In the genomic region with DNA sequence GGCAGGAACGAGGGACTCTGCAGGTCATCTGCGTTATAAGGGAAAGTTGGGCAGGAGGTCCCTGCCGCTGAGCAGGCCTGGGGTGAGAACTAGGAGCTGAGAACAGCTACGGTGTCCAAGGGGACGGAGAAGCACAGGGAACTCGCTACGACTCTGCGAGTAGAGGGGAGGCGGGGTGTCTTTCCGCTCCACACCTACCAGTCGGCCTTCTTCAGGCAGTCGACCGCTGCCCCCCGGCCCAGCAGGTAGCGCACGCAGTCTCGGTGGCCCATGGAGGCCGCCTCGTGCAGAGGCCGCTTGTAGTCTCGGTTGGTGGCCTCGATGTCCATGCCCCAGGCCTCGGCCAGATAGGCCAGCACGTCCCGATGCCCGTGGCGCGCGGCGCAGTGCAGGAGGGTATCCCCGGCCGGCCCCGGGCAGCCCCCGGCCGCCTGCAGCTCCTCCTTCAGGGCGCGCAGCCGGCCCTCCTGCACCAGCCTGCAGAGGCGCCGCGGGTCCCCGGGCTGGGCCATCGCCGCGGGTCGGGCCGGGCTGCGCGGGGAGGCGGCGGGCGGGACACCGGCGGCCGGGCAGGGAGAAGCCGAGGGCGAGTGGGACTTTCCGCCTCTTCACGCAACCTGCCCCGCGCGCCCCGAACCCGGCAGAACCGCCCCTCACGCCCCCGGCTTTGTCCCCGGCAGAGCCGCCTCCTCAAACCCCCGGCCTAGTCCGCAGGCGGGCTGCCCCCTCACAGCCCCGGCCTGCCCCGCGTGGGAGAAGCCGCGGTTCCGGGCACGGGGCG, we compare ENCODE assay signal across 8 cellular contexts. TPM values are rescaled to one million over a fixed set of nuclear protein-coding genes. Genes with fewer than 3 reads are reported as not detected.
DNase-seq lines count a peak whose midpoint lies in the region; ATAC-seq and TF ChIP-seq lines count a peak whose summit lies in the region.

No MANE protein-coding gene starts in this region.

- H3K9me3 ChIP-seq in neutrophil: no peaks in the 10 kb centered on the region

- DNase-seq in DMS 273 (lab: John Stamatoyannopoulos, UW; ENCODE audit: unreplicated experiment): peak; percentile 63
- no peak for DNase-seq in DMS 273 treated with DMSO at 0.1 percent for 48 hours (lab: John Stamatoyannopoulos, UW)
- peak; percentile 55 for DNase-seq in NCI-H69 (lab: John Stamatoyannopoulos, UW)
- peak; percentile 20 for DNase-seq in activated T-helper 1 cell treated with Interleukin-2 at 50 U/mL for 16 hours (ENCODE audit: low read depth)
- DNase-seq in foreskin keratinocyte: peak in 1 of 2 donors; percentile 18
- peak; percentile 47 for DNase-seq in ureter (ENCODE audit: low spot score)

- peaks cover under 1% of the 10 kb centered on the region for H3K36me3 ChIP-seq in neutrophil

- peak; percentile 34 for TF ChIP-seq CTCF in foreskin keratinocyte (conservative IDR thresholded peaks at IDR 0.05)
- no peak for TF ChIP-seq CTCF in neutrophil (IDR thresholded peaks at IDR 0.05)

- no peaks in the 10 kb centered on the region for H3K27me3 ChIP-seq in foreskin keratinocyte
- H3K27me3 ChIP-seq in neutrophil: peaks cover 11% of the 10 kb centered on the region

- peaks cover 5% of the 10 kb centered on the region for H3K4me1 ChIP-seq in foreskin keratinocyte
- H3K4me1 ChIP-seq in neutrophil (ENCODE audit: control insufficient read depth in 1 of 2, insufficient read depth in 1 of 2, low read depth in 1 of 2, low read length in 1 of 2): peaks cover 18 to 19% of the 10 kb centered on the region in 2 experiments

- peak; percentile 30 for ATAC-seq in HG02642 (IDR thresholded peaks at IDR 0.05; ENCODE audit: poor library complexity, unreplicated experiment)
- ATAC-seq in foreskin keratinocyte: peak; percentile 29

- peak overlapping the region; percentile 79 to 99 for H3K4me3 ChIP-seq in neutrophil (ENCODE audit: low read depth in 1 of 2, low read length in 1 of 2)

- H3K27ac ChIP-seq in foreskin keratinocyte: peak overlapping the region; percentile 18
- H3K27ac ChIP-seq in neutrophil: peak overlapping the region; percentile 78

RNA-seq across cellular contexts. Expression of a gene that starts 0.7 kb away (rescaled TPM):
- total RNA-seq in foreskin keratinocyte (5.2 and 5.7 TPM in 2 replicates), ureter (10.2 TPM)
- 5.6 and 6.4 TPM in 2 replicates for polyA plus RNA-seq in foreskin keratinocyte

RNA-seq across cellular contexts. Expression of a gene that starts 1.0 kb away (rescaled TPM):
- total RNA-seq in foreskin keratinocyte (62.0 and 64.7 TPM in 2 replicates), ureter (70.8 TPM)
- 55.0 and 57.4 TPM in 2 replicates for polyA plus RNA-seq in foreskin keratinocyte
